In genomic region chr22:46013460-46014416, GRCh38 we compare ENCODE assay signal across 8 cellular contexts.
A peak's percentile ranks its signal among the peaks of the same experiment; 100 is the strongest.
DNase-seq lines count a peak whose midpoint lies in the region; ATAC-seq and TF ChIP-seq lines count a peak whose summit lies in the region.

No MANE protein-coding gene starts in this region.

- in situ Hi-C loops in T47D (cut with HindIII; ENCODE audit: low pct_unique_long_range_greater_than_20kb, low sequenced_read_pairs), result no loop called here

- DNase-seq in DMS153 (lab: John Stamatoyannopoulos, UW) (peak; percentile 75), DMS153 treated with DMSO at 0.1 percent for 48 hours (lab: John Stamatoyannopoulos, UW; ENCODE audit: unreplicated experiment) (no peak), NCI-H2107 (lab: John Stamatoyannopoulos, UW) (peak; percentile 63), T47D (ENCODE audit: low read depth in 1 of 2, low spot score in 1 of 2) (peak; percentile 74 to 88), iPS-NIHi11 (ENCODE audit: low spot score) (peak; percentile 90)

- peak overlapping the region; percentile 39 to 73 (median 55) for H3K4me3 ChIP-seq in skin epidermis

- peak; percentile 53 for TF ChIP-seq CTCF in VCaP (conservative IDR thresholded peaks at IDR 0.05)

- ATAC-seq in HG02938 (IDR thresholded peaks at IDR 0.05; ENCODE audit: unreplicated experiment), result peak; percentile 53

- H3K27ac ChIP-seq in VCaP (peak overlapping the region; percentile 74), skin epidermis (peak overlapping the region; percentile 39 to 98 (median 93))
